In genomic region chr4:98679738-98680137, GRCh38 we compare ENCODE assay signal across 31 cellular contexts.
"Had no signal": no experiment of that assay in that cellular context is flagged by ENCODE, and none has a peak within 500 bp of the region (broad histone marks: within the 10 kb centered on the region; RNA-seq: fewer than 3 reads in every experiment).

No MANE protein-coding gene starts in this region.

- H3K4me3 ChIP-seq: ascending aorta, cardiac muscle cell, Peyer's patch, SJSA1 had no signal

- H3K36me3 Mint-ChIP-seq: activated naive CD4-positive, alpha-beta T cell treated with anti-CD3 and anti-CD28 coated beads, Interleukin-2, amount 50 U/mL, for 24 hours had no signal

- H3K4me1 ChIP-seq: ascending aorta, Peyer's patch, SJSA1 had no signal

- H3K27me3 Mint-ChIP-seq: activated CD4-positive, alpha-beta T cell treated with anti-CD3 and anti-CD28 coated beads for 36 hours; activated CD4-positive, alpha-beta T cell treated with anti-CD3 and anti-CD28 coated beads, Interleukin-2, amount 10 ng/mL, durations not matched to agents 7 days and 5 days; activated naive CD4-positive, alpha-beta T cell treated with anti-CD3 and anti-CD28 coated beads, Interleukin-2, amount 50 U/mL, for 24 hours; activated naive CD8-positive, alpha-beta T cell treated with anti-CD3 and anti-CD28 coated beads, Interleukin-2, amount 10 ng/mL, durations not matched to agents 7 days and 5 days; activated T-cell treated with anti-CD3 and anti-CD28 coated beads, Interleukin-2, amount 50 U/mL, for 24 hours had no signal

- H3K27me3 ChIP-seq: ascending aorta, cardiac muscle cell, Peyer's patch, SJSA1 had no signal

- H3K27ac ChIP-seq: ascending aorta, cardiac muscle cell, Peyer's patch, SJSA1 had no signal

- H3K4me3 Mint-ChIP-seq: activated CD4-positive, alpha-beta T cell treated with anti-CD3 and anti-CD28 coated beads for 36 hours; activated CD4-positive, alpha-beta T cell treated with anti-CD3 and anti-CD28 coated beads, Interleukin-2, amount 10 ng/mL, durations not matched to agents 7 days and 5 days; activated CD8-positive, alpha-beta T cell treated with anti-CD3 and anti-CD28 coated beads, Interleukin-2, amount 10 ng/mL, durations not matched to agents 7 days and 5 days; activated naive CD4-positive, alpha-beta T cell treated with anti-CD3 and anti-CD28 coated beads, Interleukin-2, amount 50 U/mL, for 24 hours; activated naive CD8-positive, alpha-beta T cell treated with anti-CD3 and anti-CD28 coated beads, Interleukin-2, amount 10 ng/mL, durations not matched to agents 7 days and 5 days; activated T-cell treated with anti-CD3 and anti-CD28 coated beads, Interleukin-2, amount 50 U/mL, for 24 hours; central memory CD8-positive, alpha-beta T cell; T-helper 1 cell treated with Interleukin-12 subunit alpha and Interleukin-12 subunit beta and Interleukin-4 antibody, amounts not matched to agents 30 μg/mL and 1 μg/mL, for 36 hours; T-helper 2 cell treated with Interferon-gamma antibody and Interleukin-4, amounts not matched to agents 5 μg/mL and 100 μg/mL, for 36 hours had no signal

- FAIRE-seq: TTC549 had no signal

- ATAC-seq: activated CD4-positive, alpha-beta T cell treated with anti-CD3 and anti-CD28 coated beads for 36 hours; activated CD4-positive, CD25-positive, alpha-beta regulatory T cell treated with anti-CD3 and anti-CD28 coated beads, Interleukin-2, amount 50 U/mL, for 24 hours; activated CD8-positive, alpha-beta T cell treated with anti-CD3 and anti-CD28 coated beads, Interleukin-2, amount 10 ng/mL, durations not matched to agents 7 days and 5 days had no signal

- H3K9me3 Mint-ChIP-seq: activated naive CD4-positive, alpha-beta T cell treated with anti-CD3 and anti-CD28 coated beads, Interleukin-2, amount 50 U/mL, for 24 hours; activated T-cell treated with anti-CD3 and anti-CD28 coated beads, Interleukin-2, amount 50 U/mL, for 24 hours; activated T-helper 2 cell treated with anti-CD3 and anti-CD28 coated beads, Interferon-gamma antibody, Interleukin-2, Interleukin-4, amounts not matched to agents 10 μg/mL and 5 μg/mL and 100 μg/mL, durations not matched to agents 14 hours and 24 hours and 36 hours; central memory CD8-positive, alpha-beta T cell; T-helper 1 cell treated with Interleukin-12 subunit alpha and Interleukin-12 subunit beta and Interleukin-4 antibody, amounts not matched to agents 30 μg/mL and 1 μg/mL, for 36 hours; T-helper 2 cell treated with Interferon-gamma antibody and Interleukin-4, amounts not matched to agents 5 μg/mL and 100 μg/mL, for 36 hours had no signal

- H3K27ac Mint-ChIP-seq: activated CD4-positive, alpha-beta T cell treated with anti-CD3 and anti-CD28 coated beads for 36 hours; activated CD4-positive, alpha-beta T cell treated with anti-CD3 and anti-CD28 coated beads, Interleukin-2, amount 10 ng/mL, durations not matched to agents 7 days and 5 days; activated CD8-positive, alpha-beta T cell treated with anti-CD3 and anti-CD28 coated beads, Interleukin-2, amount 10 ng/mL, durations not matched to agents 7 days and 5 days; activated naive CD4-positive, alpha-beta T cell treated with anti-CD3 and anti-CD28 coated beads, Interleukin-2, amount 50 U/mL, for 24 hours; activated naive CD8-positive, alpha-beta T cell treated with anti-CD3 and anti-CD28 coated beads, Interleukin-2, amount 10 ng/mL, durations not matched to agents 7 days and 5 days; activated T-cell treated with anti-CD3 and anti-CD28 coated beads, Interleukin-2, amount 50 U/mL, for 24 hours; activated T-helper 2 cell treated with anti-CD3 and anti-CD28 coated beads, Interferon-gamma antibody, Interleukin-2, Interleukin-4, amounts not matched to agents 10 μg/mL and 5 μg/mL and 100 μg/mL, durations not matched to agents 14 hours and 24 hours and 36 hours; T-helper 1 cell treated with Interleukin-12 subunit alpha and Interleukin-12 subunit beta and Interleukin-4 antibody, amounts not matched to agents 30 μg/mL and 1 μg/mL, for 36 hours; T-helper 2 cell treated with Interferon-gamma antibody and Interleukin-4, amounts not matched to agents 5 μg/mL and 100 μg/mL, for 36 hours had no signal

- H3K36me3 ChIP-seq: ascending aorta, cardiac muscle cell, Peyer's patch, SJSA1 had no signal

- H3K9ac ChIP-seq: SK-N-SH had no signal

- DNase-seq: activated CD4-positive, alpha-beta T cell treated with anti-CD3 and anti-CD28 coated beads for 36 hours; activated CD4-positive, alpha-beta T cell treated with anti-CD3 and anti-CD28 coated beads, Interleukin-2, amount 10 ng/mL, durations not matched to agents 7 days and 5 days; activated CD4-positive, alpha-beta T cell treated with anti-CD3 and anti-CD28 coated beads, Interleukin-2, amount 50 U/mL, for 48 hours; activated CD8-positive, alpha-beta T cell treated with anti-CD3 and anti-CD28 coated beads, Interleukin-2, amount 10 ng/mL, durations not matched to agents 7 days and 5 days; activated gamma-delta T cell; activated naive CD4-positive, alpha-beta T cell treated with Interleukin-2 at 50 U/mL for 16 hours; activated naive CD8-positive, alpha-beta T cell treated with anti-CD3 and anti-CD28 coated beads, Interleukin-2, amount 10 ng/mL, durations not matched to agents 7 days and 5 days; activated T-cell treated with anti-CD3 and anti-CD28 coated beads, Interleukin-2, amount 50 U/mL, for 24 hours; amygdala; MM.1S; MV-4-11; NCI-H1092; NCI-H1436 treated with DMSO at 0.1 percent for 48 hours; NCI-H1694 treated with DMSO at 0.1 percent for 48 hours; NCI-H2029; NCI-H345; NCI-H524 treated with DMSO at 0.1 percent for 48 hours; Peyer's patch; RPMI8226; SHP77 treated with DMSO at 0.1 percent for 48 hours; SK-N-SH had no signal

- H3K9me3 ChIP-seq: ascending aorta, Peyer's patch, SJSA1, SK-N-SH had no signal

- H3K4me2 ChIP-seq: SK-N-SH had no signal

- H3K4me1 Mint-ChIP-seq: activated CD4-positive, alpha-beta T cell treated with anti-CD3 and anti-CD28 coated beads for 36 hours; activated CD4-positive, alpha-beta T cell treated with anti-CD3 and anti-CD28 coated beads, Interleukin-2, amount 10 ng/mL, durations not matched to agents 7 days and 5 days; activated naive CD8-positive, alpha-beta T cell treated with anti-CD3 and anti-CD28 coated beads, Interleukin-2, amount 10 ng/mL, durations not matched to agents 7 days and 5 days; central memory CD8-positive, alpha-beta T cell had no signal
